ENCODE assay signal across 18 cellular contexts in genomic region chr13:79225487-79226232, GRCh38.
A peak's percentile ranks its signal among the peaks of the same experiment; 100 is the strongest.
DNase-seq lines count a peak whose midpoint lies in the region; ATAC-seq and TF ChIP-seq lines count a peak whose summit lies in the region.
"Had no signal": no experiment of that assay in that cellular context is flagged by ENCODE, and none has a peak within 500 bp of the region (broad histone marks: within the 10 kb centered on the region; RNA-seq: fewer than 3 reads in every experiment).

No MANE protein-coding gene starts in this region.

- no peaks in the 10 kb centered on the region for H3K27me3 Mint-ChIP-seq in MCF 10A (ENCODE audit: insufficient read depth, unreplicated experiment)
- H3K27me3 Mint-ChIP-seq in stimulated activated naive CD8-positive, alpha-beta T cell treated with anti-CD3 and anti-CD28 coated beads, Interleukin-15, amount 100 ng/mL, for 72 hours, result peaks cover 34% of the 10 kb centered on the region

- BruUV-seq in MCF 10A (replicated peaks; lab: Mats Ljungman, UMichigan), result no TSS peak

- H3K4me3 Mint-ChIP-seq in MCF 10A (ENCODE audit: unreplicated experiment), result no peak overlapping the region
- H3K4me3 Mint-ChIP-seq in stimulated activated naive CD8-positive, alpha-beta T cell treated with anti-CD3 and anti-CD28 coated beads, Interleukin-15, amount 100 ng/mL, for 72 hours, result no peak overlapping the region
- H3K4me3 Mint-ChIP-seq: activated naive CD8-positive, alpha-beta T cell treated with anti-CD3 and anti-CD28 coated beads, Interleukin-2, amount 50 U/mL, for 24 hours; activated T-helper 17 cell treated with anti-CD3 and anti-CD28 coated beads, Interleukin-2, amount 50 U/mL, for 72 hours; CD14-positive monocyte; T-cell had no signal

- no peaks in the 10 kb centered on the region for H3K4me1 ChIP-seq in breast epithelium
- H3K4me1 ChIP-seq: right lobe of liver, vagina had no signal

- H3K9me3 ChIP-seq in breast epithelium, result no peaks in the 10 kb centered on the region
- H3K9me3 ChIP-seq: right lobe of liver, vagina had no signal

- no peaks in the 10 kb centered on the region for H3K9me3 Mint-ChIP-seq in MCF 10A (ENCODE audit: unreplicated experiment)
- H3K9me3 Mint-ChIP-seq in stimulated activated naive CD8-positive, alpha-beta T cell treated with anti-CD3 and anti-CD28 coated beads, Interleukin-15, amount 100 ng/mL, for 72 hours, result peaks cover 0 to 8% of the 10 kb centered on the region in 2 donors
- H3K9me3 Mint-ChIP-seq: activated naive CD8-positive, alpha-beta T cell treated with anti-CD3 and anti-CD28 coated beads, Interleukin-2, amount 50 U/mL, for 24 hours; activated T-helper 17 cell treated with anti-CD3 and anti-CD28 coated beads, Interleukin-2, amount 50 U/mL, for 72 hours; T-cell had no signal

- no peaks in the 10 kb centered on the region for H3K27me3 ChIP-seq in breast epithelium
- H3K27me3 ChIP-seq: right lobe of liver, vagina had no signal

- DNase-seq in MCF 10A (ENCODE audit: unreplicated experiment), result peak; percentile 11
- no peak for DNase-seq in breast epithelium (ENCODE audit: low spot score in 2 of 2)
- DNase-seq in RWPE1 (ENCODE audit: low spot score), result peak; percentile 27
- peak; percentile 22 for DNase-seq in kidney tubule cell (ENCODE audit: low spot score)
- no peak for DNase-seq in effector CD8-positive, alpha-beta T cell (lab: John Stamatoyannopoulos, UW)
- no peak for DNase-seq in stimulated activated naive CD8-positive, alpha-beta T cell treated with anti-CD3 and anti-CD28 coated beads, Interleukin-15, amount 100 ng/mL, for 72 hours
- DNase-seq: ACHN; activated CD8-positive, alpha-beta memory T cell treated with anti-CD3 and anti-CD28 coated beads for 24 hours; activated naive CD8-positive, alpha-beta T cell treated with anti-CD3 and anti-CD28 coated beads, Interleukin-2, amount 50 U/mL, for 24 hours; NCI-H2227 treated with DMSO at 0.1 percent for 48 hours; right lobe of liver; stimulated activated CD4-positive, alpha-beta T cell treated with anti-CD3 and anti-CD28 coated beads, Interleukin-2, amount 100 ng/mL, for 24 hours; T-cell had no signal

- H3K27ac ChIP-seq in breast epithelium, result no peak overlapping the region
- H3K27ac ChIP-seq in RWPE1, result no peak overlapping the region
- H3K27ac ChIP-seq: right lobe of liver, vagina had no signal

- intact Hi-C loops in MCF 10A (cut with micrococcal nuclease) (no loop called here), breast epithelium (cut with DNase I; ENCODE audit: low total_unique reads) (no loop called here)

- H3K27ac Mint-ChIP-seq in MCF 10A (ENCODE audit: low read depth, unreplicated experiment), result no peak overlapping the region
- no peak overlapping the region for H3K27ac Mint-ChIP-seq in stimulated activated naive CD8-positive, alpha-beta T cell treated with anti-CD3 and anti-CD28 coated beads, Interleukin-15, amount 100 ng/mL, for 72 hours
- H3K27ac Mint-ChIP-seq: activated naive CD8-positive, alpha-beta T cell treated with anti-CD3 and anti-CD28 coated beads, Interleukin-2, amount 50 U/mL, for 24 hours; activated T-helper 17 cell treated with anti-CD3 and anti-CD28 coated beads, Interleukin-2, amount 50 U/mL, for 72 hours; CD14-positive monocyte; T-cell had no signal

- H3K36me3 Mint-ChIP-seq in MCF 10A (ENCODE audit: insufficient read depth, unreplicated experiment), result no peaks in the 10 kb centered on the region
- H3K36me3 Mint-ChIP-seq: T-cell had no signal

- POLR2A ChIA-PET in MCF 10A (lab: Yijun Ruan, JAX), result interaction anchor here (0.7 kb wide), 1 partner anchor 1194 kb away, joined by 3 read pairs; no protein-coding TSS in a partner anchor
- POLR2A ChIA-PET in RWPE1 (lab: Yijun Ruan, JAX; ENCODE audit: low non-redundant PET), result interaction anchor here (0.7 kb wide), 1 partner anchor 99 kb away, joined by 3 read pairs; no protein-coding TSS in a partner anchor

- no peaks in the 10 kb centered on the region for H3K36me3 ChIP-seq in breast epithelium
- H3K36me3 ChIP-seq: right lobe of liver, vagina had no signal

- TF ChIP-seq CTCF in MCF 10A (IDR thresholded peaks at IDR 0.05; ENCODE audit: unreplicated experiment) (no peak), breast epithelium (IDR thresholded peaks at IDR 0.05) (no peak), RWPE1 (conservative IDR thresholded peaks at IDR 0.05; ENCODE audit: low read depth) (no peak)

- no peak overlapping the region for H3K4me3 ChIP-seq in breast epithelium
- H3K4me3 ChIP-seq: right lobe of liver, vagina had no signal

- ATAC-seq in GM21786 (IDR thresholded peaks at IDR 0.05; ENCODE audit: unreplicated experiment) (no peak), GM19467 (IDR thresholded peaks at IDR 0.05; ENCODE audit: unreplicated experiment) (no peak)
- no peak for ATAC-seq in stimulated activated naive CD8-positive, alpha-beta T cell treated with anti-CD3 and anti-CD28 coated beads, Interleukin-15, amount 100 ng/mL, for 72 hours
- ATAC-seq: activated naive CD8-positive, alpha-beta T cell treated with anti-CD3 and anti-CD28 coated beads, Interleukin-2, amount 50 U/mL, for 24 hours; activated T-helper 17 cell treated with anti-CD3 and anti-CD28 coated beads, Interleukin-2, amount 50 U/mL, for 72 hours; right lobe of liver; T-cell had no signal

- CTCF ChIA-PET in MCF 10A (lab: Yijun Ruan, JAX), result interaction anchor here (0.5 to 0.8 kb wide), 3 partner anchors 146 to 1088 kb away, joined by 3 to 4 read pairs (median 3); no protein-coding TSS in a partner anchor
- CTCF ChIA-PET in RWPE1 (lab: Yijun Ruan, JAX), result interaction anchor here (0.7 kb wide), 1 partner anchor 1420 kb away, joined by 4 read pairs; no protein-coding TSS in a partner anchor

- TF ChIP-seq POLR2A in breast epithelium (IDR thresholded peaks at IDR 0.05), result no peak

- H3K4me1 Mint-ChIP-seq in MCF 10A (ENCODE audit: insufficient read depth, unreplicated experiment), result peaks cover 8% of the 10 kb centered on the region
- no peaks in the 10 kb centered on the region for H3K4me1 Mint-ChIP-seq in stimulated activated naive CD8-positive, alpha-beta T cell treated with anti-CD3 and anti-CD28 coated beads, Interleukin-15, amount 100 ng/mL, for 72 hours
- H3K4me1 Mint-ChIP-seq: activated naive CD8-positive, alpha-beta T cell treated with anti-CD3 and anti-CD28 coated beads, Interleukin-2, amount 50 U/mL, for 24 hours; activated T-helper 17 cell treated with anti-CD3 and anti-CD28 coated beads, Interleukin-2, amount 50 U/mL, for 72 hours; T-cell had no signal

Comparison
In these comparisons a context has a peak if more than half of its experiments do, and no peak if none do; other contexts are left out.
1. DNase-seq: peak in MCF 10A (single experiment), RWPE1 (single experiment) and kidney tubule cell (single experiment); none in breast epithelium (0 of 2), effector CD8-positive, alpha-beta T cell (single experiment) and stimulated activated naive CD8-positive, alpha-beta T cell treated with anti-CD3 and anti-CD28 coated beads, Interleukin-15, amount 100 ng/mL, for 72 hours (0 of 2).